17 cellular contexts compared by ENCODE assay signal in the genomic region with DNA sequence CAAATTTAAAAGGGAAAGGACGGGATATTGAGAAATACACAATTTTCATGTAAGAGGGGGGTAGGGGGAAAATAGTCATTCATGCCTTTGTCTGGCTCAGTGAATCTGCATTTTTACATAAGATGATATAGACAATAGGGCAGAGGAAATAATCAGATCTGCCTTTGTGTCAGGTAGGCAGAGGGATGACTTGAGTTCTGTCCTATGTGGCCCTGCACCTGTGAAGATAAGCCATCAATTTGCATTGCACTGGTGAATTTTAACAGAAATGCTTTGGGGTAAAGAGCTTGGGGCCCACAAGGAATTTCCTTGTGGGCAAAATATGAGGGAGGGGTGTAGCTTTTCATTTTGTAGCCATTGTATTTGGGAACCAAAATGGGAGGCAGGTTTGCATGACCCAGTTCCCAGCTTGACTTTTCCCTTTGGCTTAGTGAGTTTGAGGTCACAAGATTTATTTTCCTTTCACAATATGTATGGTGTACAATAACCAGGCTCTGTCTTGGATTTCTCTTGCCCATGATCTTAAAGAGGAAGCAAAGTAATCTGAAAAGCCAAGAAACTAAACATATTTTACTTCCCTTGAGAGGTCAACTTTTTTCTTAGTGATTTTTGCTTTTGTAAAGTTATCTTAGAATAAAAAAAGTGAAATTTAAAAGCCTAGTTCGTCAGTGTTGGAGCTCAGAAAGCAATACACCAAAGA.
"Had no signal": no experiment of that assay in that cellular context is flagged by ENCODE, and none has a peak within 500 bp of the region (broad histone marks: within the 10 kb centered on the region; RNA-seq: fewer than 3 reads in every experiment).

No MANE protein-coding gene starts in this region.

- DNase-seq: activated CD4-positive, alpha-beta T cell treated with anti-CD3 and anti-CD28 coated beads, Interleukin-2, amount 50 U/mL, for 1 hour; activated CD4-positive, CD25-positive, alpha-beta regulatory T cell; activated effector memory CD4-positive, alpha-beta T cell treated with anti-CD3 and anti-CD28 coated beads, Interleukin-2, amount 50 U/mL, for 16 hours; activated naive CD8-positive, alpha-beta T cell treated with anti-CD3 and anti-CD28 coated beads, Interleukin-2, amount 10 ng/mL, durations not matched to agents 7 days and 5 days; activated T-cell treated with anti-CD3 and anti-CD28 coated beads, Interleukin-2, amount 50 U/mL, for 1 hour; anterior cingulate cortex; cerebellar nuclear complex; dermis blood vessel endothelial cell; endodermal cell; erythroblast; hippocampal formation; kidney glomerular epithelial cell; lower lobe of right lung; midbrain; posterior cingulate gyrus; stimulated activated CD4-positive, alpha-beta T cell treated with anti-CD3 and anti-CD28 coated beads, Interleukin-4, amount 100 ng/mL, for 4 hours had no signal

- H3K9me3 ChIP-seq: lower lobe of right lung, tibial nerve had no signal

- H3K27ac ChIP-seq: lower lobe of right lung, tibial nerve had no signal

- H3K4me3 ChIP-seq: lower lobe of right lung, tibial nerve had no signal

- H3K27ac Mint-ChIP-seq: endodermal cell had no signal

- H3K27me3 ChIP-seq: tibial nerve had no signal

- ATAC-seq: lower lobe of right lung had no signal

- H3K4me3 Mint-ChIP-seq: activated naive CD8-positive, alpha-beta T cell treated with anti-CD3 and anti-CD28 coated beads, Interleukin-2, amount 10 ng/mL, durations not matched to agents 7 days and 5 days; endodermal cell had no signal

- H3K4me1 ChIP-seq: tibial nerve had no signal

- H3K27me3 Mint-ChIP-seq: activated naive CD8-positive, alpha-beta T cell treated with anti-CD3 and anti-CD28 coated beads, Interleukin-2, amount 10 ng/mL, durations not matched to agents 7 days and 5 days had no signal

- H3K36me3 ChIP-seq: lower lobe of right lung, tibial nerve had no signal
